ENCODE assay signal across 30 cellular contexts in genomic region chr3:19270471-19270870, GRCh38.
"Had no signal": no experiment of that assay in that cellular context is flagged by ENCODE, and none has a peak within 500 bp of the region (broad histone marks: within the 10 kb centered on the region; RNA-seq: fewer than 3 reads in every experiment).

No MANE protein-coding gene starts in this region.

- H3K79me2 ChIP-seq: hepatocyte had no signal

- FAIRE-seq: astrocyte, colon, endometrium, endothelial cell of umbilical vein had no signal

- H3K4me1 ChIP-seq: body of pancreas, esophagus squamous epithelium, gastroesophageal sphincter, heart right ventricle had no signal

- H3K36me3 ChIP-seq: esophagus squamous epithelium, gastroesophageal sphincter, heart right ventricle, WERI-Rb-1 had no signal

- H3K9me3 ChIP-seq: body of pancreas, esophagus squamous epithelium, gastroesophageal sphincter, heart right ventricle had no signal

- H3K4me2 ChIP-seq: hepatocyte had no signal

- DNase-seq: activated B cell treated with CpG ODN at 0.5 μM for 24 hours; activated CD4-positive, alpha-beta T cell treated with anti-CD3 and anti-CD28 coated beads for 48 hours; activated CD4-positive, alpha-beta T cell treated with anti-CD3 and anti-CD28 coated beads, Interleukin-2, amount 50 U/mL, for 1 hour; activated CD4-positive, alpha-beta T cell treated with anti-CD3 and anti-CD28 coated beads, Interleukin-2, amount 50 U/mL, for 48 hours; activated CD8-positive, alpha-beta memory T cell treated with anti-CD3 and anti-CD28 coated beads, Interleukin-2, amount 10 ng/mL, durations not matched to agents 7 days and 5 days; activated CD8-positive, alpha-beta memory T cell treated with anti-CD3 and anti-CD28 coated beads, Interleukin-2, amount 50 U/mL, for 4 hours; activated CD8-positive, alpha-beta T cell treated with anti-CD3 and anti-CD28 coated beads for 36 hours; activated effector memory CD4-positive, alpha-beta T cell treated with anti-CD3 and anti-CD28 coated beads, Interleukin-2, amount 50 U/mL, for 16 hours; activated naive CD4-positive, alpha-beta T cell treated with anti-CD3 and anti-CD28 coated beads, Interleukin-2, amount 50 U/mL, for 16 hours; activated T-cell treated with anti-CD3 and anti-CD28 coated beads, Interleukin-2, amount 50 U/mL, for 1 hour; activated T-cell treated with anti-CD3 and anti-CD28 coated beads, Interleukin-2, amount 50 U/mL, for 48 hours; amniotic stem cell; body of pancreas; caudate nucleus; cortex of kidney; dermis blood vessel endothelial cell; effector CD4-positive, alpha-beta T cell; effector memory CD8-positive, alpha-beta T cell; esophagus squamous epithelium; heart right ventricle; T-helper 17 cell; T1000; WERI-Rb-1 had no signal

- H3K27ac ChIP-seq: body of pancreas, epithelial cell of prostate, esophagus squamous epithelium, gastroesophageal sphincter, heart right ventricle, hepatocyte, WERI-Rb-1 had no signal

- H3K4me3 ChIP-seq: body of pancreas, esophagus squamous epithelium, gastroesophageal sphincter, heart right ventricle, hepatocyte had no signal

- H2AFZ ChIP-seq: hepatocyte had no signal

- H3K27me3 ChIP-seq: body of pancreas, esophagus squamous epithelium, gastroesophageal sphincter, heart right ventricle, hepatocyte had no signal
